10 cellular contexts compared by ENCODE assay signal in genomic region chr3:171733561-171733960, GRCh38.
"Had no signal": no experiment of that assay in that cellular context is flagged by ENCODE, and none has a peak within 500 bp of the region (broad histone marks: within the 10 kb centered on the region; RNA-seq: fewer than 3 reads in every experiment).

No MANE protein-coding gene starts in this region.

- DNase-seq: H9, HCEC 1CT, HFFc6, IMR-90, KBM-7 had no signal

- H3K4me3 ChIP-seq: GM23338 had no signal

- H2AFZ ChIP-seq: GM23338 had no signal

- ATAC-seq: GM23338 had no signal

- H3K27ac ChIP-seq: HL-60, KMS-11 had no signal

- H3K4me2 ChIP-seq: GM23338, KMS-11 had no signal

- H3K9ac ChIP-seq: KMS-11 had no signal

- FAIRE-seq: H1, H54 had no signal
